Comparison of ENCODE assay signal across 8 cellular contexts in the genomic region with DNA sequence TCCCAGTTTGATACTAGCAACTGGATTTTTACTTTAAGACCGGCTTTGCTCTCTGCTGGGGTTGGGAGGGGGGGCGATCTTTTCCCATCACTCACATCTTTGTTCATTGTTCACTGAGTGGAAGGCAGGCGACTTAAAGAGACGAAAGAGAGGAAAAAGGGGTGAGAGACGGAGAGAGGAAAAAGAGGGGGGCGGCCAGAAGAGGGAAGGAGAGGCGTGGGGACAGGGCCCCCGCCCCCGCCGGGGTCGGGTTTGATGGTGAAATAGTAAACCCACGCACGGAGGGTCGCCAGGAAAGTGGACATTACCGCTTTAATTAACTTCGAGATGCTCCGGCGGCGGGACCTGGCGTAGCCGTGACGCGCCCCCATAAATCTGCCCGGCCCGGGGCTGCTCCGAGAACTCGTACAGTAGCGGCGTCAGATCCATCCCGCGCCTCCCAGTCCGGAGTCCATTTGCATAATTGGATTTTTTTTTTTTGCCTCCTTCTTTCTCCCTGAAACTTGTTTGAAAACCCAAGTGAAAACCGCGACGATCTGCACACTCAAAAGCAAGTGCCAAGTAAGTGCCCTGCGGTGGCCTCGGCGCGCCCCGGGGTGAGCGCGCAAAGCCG.
DNase-seq lines count a peak whose midpoint lies in the region; ATAC-seq, FAIRE-seq and TF ChIP-seq lines count a peak whose summit lies in the region.

No MANE protein-coding gene starts in this region.

- DNase-seq in AG20443 (ENCODE audit: low spot score) = peak; percentile 58
- DNase-seq in MG63 = no peak
- peak in 1 of 2 experiments; percentile 59 for DNase-seq in H1 (ENCODE audit: low read depth in 1 of 2, low spot score in 2 of 2)
- DNase-seq in NCI-H69 (lab: John Stamatoyannopoulos, UW) = no peak
- no peak for DNase-seq in NCI-H510A (lab: John Stamatoyannopoulos, UW)

- H3K27me3 ChIP-seq in MG63 (peaks cover 46% of the 10 kb centered on the region), H1 (replicated peaks in 1 of 4; ENCODE audit: control insufficient read depth in 3 of 4, extremely low read depth in 1 of 4, insufficient read depth in 3 of 4, low read length in 3 of 4) (peaks cover 25 to 80% (median 76%) of the 10 kb centered on the region in 4 experiments), neural cell (ENCODE audit: insufficient read depth, low read depth, low read length) (peaks cover 40% of the 10 kb centered on the region)

- no peak for TF ChIP-seq CTCF in H1 (IDR thresholded peaks at IDR 0.05; ENCODE audit: control extremely low read depth in 1 of 3, insufficient read depth in 1 of 3, low read depth in 1 of 3, low read length in 3 of 3)
- TF ChIP-seq CTCF in neural cell (IDR thresholded peaks at IDR 0.05; ENCODE audit: poor library complexity, severe bottlenecking) = no peak

- WGBS in H1 (ENCODE audit: extremely low coverage in 1 of 2, insufficient coverage in 1 of 2, insufficient read length in 1 of 2, insufficient replicate concordance in 2 of 2, low coverage in 1 of 2, low lambda C conversion rate in 2 of 2, missing lambda C conversion rate in 1 of 2), 2 experiments = 2% methylated on average over 25 of the region's 43 CpGs; no CpG with 5 or more reads in 1 of the 2 experiments

- no peak for FAIRE-seq in H1 (lab: Jason Lieb, UNC)

- peak overlapping the region; percentile 92; the same call in 1 of the 2 replicates for H2BK12ac ChIP-seq in H1 (ENCODE audit: low read depth, low read length)

- no peak overlapping the region for H4K91ac ChIP-seq in H1 (replicated peaks; ENCODE audit: insufficient read length, low read length)

- H3K56ac ChIP-seq in H1 (replicated peaks; ENCODE audit: insufficient read length, low read depth, low read length) = no peak overlapping the region

- TF ChIP-seq EP300 in H1 (IDR thresholded peaks at IDR 0.05; ENCODE audit: borderline replicate concordance in 1 of 2, low read depth in 2 of 2, low read length in 2 of 2) (no peak), neural cell (conservative IDR thresholded peaks at IDR 0.05; ENCODE audit: poor library complexity, severe bottlenecking) (no peak)

- CTCF ChIA-PET in H1 (lab: Charles Lee; ENCODE audit: partially characterized antibody) = interaction anchor here (0.7 to 1.4 kb wide), 5 partner anchors 9 to 439 kb away, joined by 3 to 5 read pairs (median 3); no protein-coding TSS in a partner anchor

- H3K4ac ChIP-seq in H1 (replicated peaks; ENCODE audit: insufficient read length, low read depth, low read length) = no peak overlapping the region

- H3K79me2 ChIP-seq in H1 (ENCODE audit: control insufficient read depth in 1 of 2, insufficient read depth in 2 of 2, low read length in 2 of 2) (no peaks in the 10 kb centered on the region), neural cell (replicated peaks; ENCODE audit: insufficient read depth, low read length) (no peaks in the 10 kb centered on the region)

- no peak overlapping the region for H3K14ac ChIP-seq in H1 (ENCODE audit: insufficient read length)

- H2BK15ac ChIP-seq in H1 (ENCODE audit: low read length) = peak overlapping the region; percentile 61; the same call in 1 of the 2 replicates

- H4K20me1 ChIP-seq in H1 (replicated peaks in 1 of 2; ENCODE audit: control insufficient read depth in 1 of 2, insufficient read depth in 2 of 2, low read length in 2 of 2) = peaks cover 0 to 2% of the 10 kb centered on the region in 2 experiments
- no peaks in the 10 kb centered on the region for H4K20me1 ChIP-seq in neural cell (ENCODE audit: insufficient read depth)

- H4K8ac ChIP-seq in H1 (ENCODE audit: extremely low read depth, insufficient read depth, low read length) = no peak overlapping the region

- H2AK5ac ChIP-seq in H1 (ENCODE audit: low read depth, low read length) = no peak overlapping the region

- no peak overlapping the region for H3K23ac ChIP-seq in H1 (ENCODE audit: insufficient read length)

- H3K36me3 ChIP-seq in MG63 = no peaks in the 10 kb centered on the region
- H3K36me3 ChIP-seq in H1 (ENCODE audit: control insufficient read depth in 2 of 4, insufficient read depth in 4 of 4, low read length in 3 of 4) = no peaks in the 10 kb centered on the region
- no peaks in the 10 kb centered on the region for H3K36me3 ChIP-seq in neural cell (ENCODE audit: insufficient read depth, low read length)

- H3K79me1 ChIP-seq in H1 (ENCODE audit: low read depth, low read length) = no peaks in the 10 kb centered on the region

- POLR2A ChIA-PET in H1 (lab: Charles Lee; ENCODE audit: partially characterized antibody) = no interaction called here

- no peak overlapping the region for H2BK5ac ChIP-seq in H1 (ENCODE audit: low read depth, low read length)

- 0 out of 2 replicates have a peak overlapping the region, but pooled peaks have one; percentile 32 for H2BK20ac ChIP-seq in H1 (ENCODE audit: low read length)

- no peak overlapping the region for H4K5ac ChIP-seq in H1 (ENCODE audit: insufficient read length, low read depth, low read length)

- peak overlapping the region; percentile 50; the same call in 1 of the 2 replicates for H2AFZ ChIP-seq in H1 (ENCODE audit: low read length)
- H2AFZ ChIP-seq in neural cell (ENCODE audit: low read depth, low read length) = peak overlapping the region; percentile 14

- peak overlapping the region; percentile 80 to 99 for H3K4me2 ChIP-seq in H1 (ENCODE audit: insufficient read depth in 1 of 2, low read depth in 2 of 2, low read length in 2 of 2)
- H3K4me2 ChIP-seq in neural cell (ENCODE audit: low read length) = peak overlapping the region; percentile 84

- peaks cover 0 to 21% (median 10%) of the 10 kb centered on the region in 4 experiments for H3K4me1 ChIP-seq in H1 (replicated peaks in 1 of 4; ENCODE audit: control insufficient read depth in 3 of 4, insufficient read depth in 4 of 4, low read length in 3 of 4)

- H3F3A ChIP-seq in neural cell (ENCODE audit: insufficient read depth, low read length, poor library complexity, severe bottlenecking) = peaks cover 8% of the 10 kb centered on the region

- no peak overlapping the region for H3K9ac ChIP-seq in H1 (replicated peaks in 1 of 4; ENCODE audit: extremely low read depth in 1 of 4, low read depth in 3 of 4, low read length in 3 of 4)
- H3K9ac ChIP-seq in neural cell (ENCODE audit: low read length) = peak overlapping the region; percentile 69

- H3K9me3 ChIP-seq in MG63 = no peaks in the 10 kb centered on the region
- no peaks in the 10 kb centered on the region for H3K9me3 ChIP-seq in H1 (ENCODE audit: insufficient read depth in 2 of 2, low read depth in 1 of 2, low read length in 1 of 2)
- no peaks in the 10 kb centered on the region for H3K9me3 ChIP-seq in neural cell (ENCODE audit: low read length)

- H3K18ac ChIP-seq in H1 (ENCODE audit: extremely low read depth, low read length) = no peak overlapping the region

- H3K27ac ChIP-seq in H1 (ENCODE audit: low read depth, low read length) = no peak overlapping the region
- H3K27ac ChIP-seq in neural cell (ENCODE audit: low read length) = no peak overlapping the region

- H3K9me2 ChIP-seq in neural cell (ENCODE audit: insufficient read depth, low read length) = no peaks in the 10 kb centered on the region

- no peak overlapping the region for H2BK120ac ChIP-seq in H1 (replicated peaks; ENCODE audit: low read depth, low read length)

- peak overlapping the region; percentile 27 for H3K4me3 ChIP-seq in MG63
- H3K4me3 ChIP-seq in H1 (ENCODE audit: extremely low read depth in 1 of 4, insufficient read depth in 2 of 4, low read depth in 3 of 4, low read length in 4 of 4) = peak overlapping the region; percentile 29 to 77 (median 48)
- H3K4me3 ChIP-seq in neural cell (ENCODE audit: low read length) = peak overlapping the region; percentile 84

- TF ChIP-seq RAD21 in H1 (IDR thresholded peaks at IDR 0.05 in 1 of 2, conservative IDR thresholded peaks at IDR 0.05 in 1 of 2; ENCODE audit: low read depth in 2 of 2, low read length in 2 of 2) = no peak
- TF ChIP-seq RAD21 in neural cell (conservative IDR thresholded peaks at IDR 0.05) = no peak

- TF ChIP-seq POLR2A in H1 (IDR thresholded peaks at IDR 0.05; ENCODE audit: control extremely low read depth in 1 of 2, low read depth in 2 of 2, low read length in 2 of 2) = no peak

- H3K23me2 ChIP-seq in H1 (ENCODE audit: low read depth, low read length) = peaks cover 20% of the 10 kb centered on the region

- ATAC-seq in GM21717 (IDR thresholded peaks at IDR 0.05; ENCODE audit: unreplicated experiment) (no peak), HG02938 (IDR thresholded peaks at IDR 0.05; ENCODE audit: unreplicated experiment) (no peak)

TF ChIP-seq in H1, 55 proteins besides CTCF, POLR2A, EP300 and RAD21 (continues in another document):
- TF ChIP-seq KDM4A (IDR thresholded peaks at IDR 0.05; ENCODE audit: low read depth, low read length, severe bottlenecking) (peak; percentile 76), GABPA (IDR thresholded peaks at IDR 0.05; ENCODE audit: borderline replicate concordance, insufficient read depth, low read length) (no peak), CTBP2 (IDR thresholded peaks at IDR 0.05; ENCODE audit: borderline replicate concordance, insufficient read depth, insufficient read length, low read length) (no peak), POU5F1 (IDR thresholded peaks at IDR 0.05; ENCODE audit: low read depth, low read length) (no peak; the same call in 1 of the 2 replicates), SIX5 (IDR thresholded peaks at IDR 0.05; ENCODE audit: low read depth, low read length) (no peak), SIN3A (conservative IDR thresholded peaks at IDR 0.05 in 1 of 2, IDR thresholded peaks at IDR 0.05 in 1 of 2; ENCODE audit: low read depth in 1 of 2, low read length in 2 of 2) (no peak)
- TF ChIP-seq, protein P1, sequence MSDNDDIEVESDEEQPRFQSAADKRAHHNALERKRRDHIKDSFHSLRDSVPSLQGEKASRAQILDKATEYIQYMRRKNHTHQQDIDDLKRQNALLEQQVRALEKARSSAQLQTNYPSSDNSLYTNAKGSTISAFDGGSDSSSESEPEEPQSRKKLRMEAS (IDR thresholded peaks at IDR 0.05) = no peak

TF ChIP-seq in neural cell, 6 proteins besides CTCF, POLR2A, EP300 and RAD21 (continues in another document):
- no peak for TF ChIP-seq POLR2AphosphoS5 (IDR thresholded peaks at IDR 0.05)

Comparison
In these comparisons a context has a peak if more than half of its experiments do, and no peak if none do; other contexts are left out.
1. H3K4me3 ChIP-seq: peak in every context shown above with its lines; median percentile 84 in neural cell; 48 in H1; 27 in MG63.